16 cellular contexts compared by ENCODE assay signal in the genomic region with DNA sequence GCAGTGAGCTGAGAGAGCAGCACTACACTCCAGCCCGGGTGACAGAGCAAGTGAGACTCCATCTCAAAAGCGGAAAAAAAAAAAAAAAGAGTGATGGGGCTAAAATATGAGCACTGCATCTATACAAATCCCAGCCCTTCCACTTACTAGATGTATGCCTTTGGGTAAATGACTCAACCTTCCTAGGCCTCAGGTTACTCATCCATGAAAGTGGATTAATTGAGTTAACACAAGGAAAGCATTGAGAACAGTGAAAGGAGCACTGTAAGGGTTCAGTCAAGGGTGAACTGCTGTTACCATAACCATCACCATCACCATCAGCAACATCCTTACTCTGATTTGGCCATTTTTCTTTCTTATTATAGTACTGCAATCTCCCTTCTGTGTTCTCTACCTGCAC.
"Had no signal": no experiment of that assay in that cellular context is flagged by ENCODE, and none has a peak within 500 bp of the region (broad histone marks: within the 10 kb centered on the region; RNA-seq: fewer than 3 reads in every experiment).

No MANE protein-coding gene starts in this region.

- H3K36me3 Mint-ChIP-seq: activated naive CD8-positive, alpha-beta T cell; naive B cell had no signal

- H3K4me3 Mint-ChIP-seq: activated B cell treated with CpG ODN at 0.5 μM for 24 hours; activated CD8-positive, alpha-beta T cell treated with anti-CD3 and anti-CD28 coated beads, Interleukin-2, amount 10 ng/mL, durations not matched to agents 7 days and 5 days; activated naive CD8-positive, alpha-beta T cell; naive B cell had no signal

- H3K4me1 Mint-ChIP-seq: activated B cell treated with CpG ODN at 0.5 μM for 24 hours, naive B cell had no signal

- ATAC-seq: activated CD8-positive, alpha-beta T cell treated with anti-CD3 and anti-CD28 coated beads, Interleukin-2, amount 10 ng/mL, durations not matched to agents 7 days and 5 days had no signal

- H3K27me3 Mint-ChIP-seq: activated B cell treated with CpG ODN at 0.5 μM for 24 hours, naive B cell had no signal

- H3K9me3 Mint-ChIP-seq: activated B cell treated with CpG ODN at 0.5 μM for 24 hours had no signal

- H3K27ac Mint-ChIP-seq: activated B cell treated with CpG ODN at 0.5 μM for 24 hours; activated CD8-positive, alpha-beta T cell treated with anti-CD3 and anti-CD28 coated beads, Interleukin-2, amount 10 ng/mL, durations not matched to agents 7 days and 5 days; activated naive CD8-positive, alpha-beta T cell had no signal

- DNase-seq: activated B cell treated with CpG ODN at 0.5 μM for 24 hours; activated CD4-positive, alpha-beta T cell treated with anti-CD3 and anti-CD28 coated beads for 48 hours; activated CD8-positive, alpha-beta memory T cell treated with anti-CD3 and anti-CD28 coated beads, Interleukin-2, amount 50 U/mL, for 4 hours; activated CD8-positive, alpha-beta T cell treated with anti-CD3 and anti-CD28 coated beads, Interleukin-2, amount 10 ng/mL, durations not matched to agents 7 days and 5 days; activated gamma-delta T cell treated with Interleukin-2 at 50 U/mL for 16 hours; activated T-cell treated with anti-CD3 and anti-CD28 coated beads, Interleukin-2, amount 50 U/mL, for 48 hours; amygdala; brain microvascular endothelial cell; cortex of kidney; effector memory CD4-positive, alpha-beta T cell; head of caudate nucleus; left ventricle myocardium inferior; naive B cell; stimulated activated CD4-positive, alpha-beta T cell treated with anti-CD3 and anti-CD28 coated beads, Interleukin-2, amount 100 ng/mL, for 48 hours; stimulated activated naive CD4-positive, alpha-beta T cell had no signal
